ENCODE assay signal across 1 cellular context in the genomic region with DNA sequence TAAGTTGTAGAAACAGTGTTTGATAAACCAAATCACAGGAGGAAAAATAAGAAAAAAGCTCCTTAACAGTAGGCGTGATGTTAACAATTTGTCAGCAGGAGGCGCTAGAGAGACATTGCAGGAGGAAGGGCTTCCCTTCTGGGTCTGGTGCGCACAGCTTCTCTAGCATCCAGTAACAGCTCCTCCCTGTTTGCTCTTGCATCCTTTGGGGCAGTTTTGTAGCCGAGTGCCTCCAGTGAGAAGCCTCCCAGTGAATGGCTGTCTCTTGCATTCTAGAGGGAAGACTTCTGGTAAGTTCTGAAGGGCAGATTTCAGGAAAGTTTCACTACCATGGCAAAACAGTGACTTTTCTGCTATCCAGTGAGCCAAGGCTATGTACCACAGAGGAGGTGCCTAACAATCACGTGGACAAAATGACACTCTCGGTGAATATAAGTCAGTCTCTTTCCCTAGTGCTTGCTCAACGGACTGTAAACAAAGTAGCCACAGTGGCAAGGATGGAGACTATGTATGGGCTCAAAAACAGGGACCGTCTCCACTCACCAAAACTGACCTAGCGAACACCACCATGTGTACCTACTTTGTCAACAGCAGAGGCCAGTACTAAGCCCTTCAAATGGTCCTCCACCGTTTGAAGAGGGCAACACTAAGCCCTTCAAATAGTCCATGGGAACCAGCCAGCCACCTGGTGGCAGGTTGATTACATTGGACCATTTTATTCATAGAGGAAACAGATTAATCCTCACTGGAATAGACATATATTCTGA.
TF ChIP-seq lines count a peak whose summit lies in the region.

No MANE protein-coding gene starts in this region.

TF ChIP-seq in HepG2, 621 proteins besides CTCF, POLR2A, EP300 and RAD21 (continued from another document):
- peak; percentile 81 for TF ChIP-seq STAG1 (CRISPR knock-in tag; IDR thresholded peaks at IDR 0.05)
- TF ChIP-seq ZMYM4 (CRISPR knock-in tag; IDR thresholded peaks at IDR 0.05): 0 out of 2 replicates have a peak, but pooled peaks have one; percentile 17
- TF ChIP-seq TEAD3 (CRISPR knock-in tag; optimal IDR thresholded peaks at IDR 0.05; ENCODE audit: borderline replicate concordance): peak; percentile 6
- 0 out of 2 replicates have a peak, but pooled peaks have one; percentile 12 for TF ChIP-seq ZNF121 (CRISPR knock-in tag; IDR thresholded peaks at IDR 0.05)
- TF ChIP-seq RORA (CRISPR knock-in tag; IDR thresholded peaks at IDR 0.05): no peak
TF ChIP-seq in HepG2: peak in this region for 6.
